8 cellular contexts compared by ENCODE assay signal in the genomic region with DNA sequence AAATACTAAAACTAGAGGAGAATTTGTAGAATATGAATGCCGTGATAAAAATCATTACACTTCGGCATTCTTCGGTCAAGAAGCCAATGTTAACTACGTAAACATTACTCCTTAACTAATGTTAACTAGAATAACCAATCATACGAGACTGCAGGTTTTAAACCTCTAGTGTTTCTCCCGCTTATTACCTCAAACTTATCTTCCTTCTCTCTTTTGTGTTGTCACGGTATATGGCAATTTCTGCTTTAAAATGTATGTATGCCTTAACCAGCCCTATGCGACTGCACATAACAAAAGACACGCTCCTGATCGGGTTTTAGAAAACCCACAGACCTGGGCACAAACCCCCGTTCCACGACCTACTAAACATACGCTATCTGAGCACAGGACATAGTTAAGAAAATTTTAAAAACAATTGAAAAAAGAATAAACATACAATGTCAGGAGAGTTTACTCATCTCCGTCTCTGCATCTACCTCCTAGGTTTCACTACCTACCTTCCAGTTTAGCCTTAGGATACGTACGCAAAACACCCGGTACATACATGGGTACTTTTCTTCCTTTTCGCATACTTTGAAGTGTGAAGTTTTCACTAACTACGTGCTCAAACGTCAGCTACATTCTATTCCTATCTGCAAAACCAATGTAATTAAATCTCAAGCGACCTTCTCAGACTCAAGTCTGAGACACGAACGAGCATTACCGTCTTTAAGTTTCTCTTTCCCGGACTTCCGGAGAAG. TPM values are rescaled to one million over a fixed set of nuclear protein-coding genes. Genes with fewer than 3 reads are reported as not detected.
DNase-seq lines count a peak whose midpoint lies in the region; ATAC-seq and TF ChIP-seq lines count a peak whose summit lies in the region.

No MANE protein-coding gene starts in this region.

- H3K27ac ChIP-seq in right lobe of liver, result peak overlapping the region; percentile 99 to 100 (median 100)
- peak overlapping the region; percentile 99 to 100 (median 100) for H3K27ac ChIP-seq in tibial nerve

- H3K4me1 ChIP-seq in right lobe of liver (peaks cover 0 to 37% (median 8%) of the 10 kb centered on the region in 4 donors), tibial nerve (peaks cover 0 to 62% (median 22%) of the 10 kb centered on the region in 4 donors)

- H3K27me3 ChIP-seq in right lobe of liver, result no peaks in the 10 kb centered on the region
- no peaks in the 10 kb centered on the region for H3K27me3 ChIP-seq in tibial nerve

- no peak for TF ChIP-seq EP300 in tibial nerve (IDR thresholded peaks at IDR 0.05)

- intact Hi-C loops in activated CD4-positive, alpha-beta T cell treated with anti-CD3 and anti-CD28 coated beads for 36 hours (cut with DNase I, micrococcal nuclease), result loop anchor here (1.0 to 5.0 kb wide), 7 partner anchors 8 to 1559 kb away; partner anchors contain the start of genes CDC40 (in 2 of the 2), SCML4 (in 1 of the 2) and SNX3 (in 1 of the 2)
- intact Hi-C loops in right lobe of liver (cut with DNase I), result loop anchor here in 1 of 2 donors (10.0 kb wide), 1 partner anchor 196 kb away; no protein-coding TSS in a partner anchor

- H3K36me3 ChIP-seq in right lobe of liver, result peaks cover 2 to 34% (median 11%) of the 10 kb centered on the region in 4 donors
- peaks cover 0 to 23% (median 8%) of the 10 kb centered on the region in 3 donors for H3K36me3 ChIP-seq in tibial nerve

- POLR2A ChIA-PET in activated CD4-positive, alpha-beta T cell treated with anti-CD3 and anti-CD28 coated beads for 36 hours (lab: Charles Lee), result interaction anchor here (0.8 to 4.5 kb wide), 7 partner anchors 8 to 458 kb away, joined by 3 to 60 read pairs (median 7); partner anchors contain the start of genes PPIL6 and SMPD2

- H3K4me1 Mint-ChIP-seq in activated CD4-positive, alpha-beta T cell treated with anti-CD3 and anti-CD28 coated beads for 36 hours, result peaks cover 39% of the 10 kb centered on the region

- H3K36me3 Mint-ChIP-seq in activated CD4-positive, alpha-beta T cell treated with anti-CD3 and anti-CD28 coated beads for 36 hours (ENCODE audit: low read depth), result peaks cover 48% of the 10 kb centered on the region

- TF ChIP-seq POLR2A in NB4 (IDR thresholded peaks at IDR 0.05; ENCODE audit: extremely low read depth, insufficient read length) (no peak), right lobe of liver (IDR thresholded peaks at IDR 0.05) (no peak), tibial nerve (IDR thresholded peaks at IDR 0.05) (no peak)

- H3K4me3 ChIP-seq in NB4 (ENCODE audit: low read depth, low read length), result peak overlapping the region; percentile 86
- peak overlapping the region; percentile 84 for H3K4me3 ChIP-seq in astrocyte of the cerebellum (ENCODE audit: low read depth, low read length)
- H3K4me3 ChIP-seq in right lobe of liver, result peak overlapping the region; percentile 81 to 92 (median 91)
- H3K4me3 ChIP-seq in tibial nerve, result peak overlapping the region; percentile 87 to 99 (median 98)

- peak; percentile 14 for ATAC-seq in activated CD4-positive, alpha-beta T cell treated with anti-CD3 and anti-CD28 coated beads for 36 hours
- ATAC-seq in right lobe of liver, result no peak

- H3K4me3 Mint-ChIP-seq in activated CD4-positive, alpha-beta T cell treated with anti-CD3 and anti-CD28 coated beads for 36 hours, result peak overlapping the region; percentile 98

- H3K27me3 Mint-ChIP-seq in activated CD4-positive, alpha-beta T cell treated with anti-CD3 and anti-CD28 coated beads for 36 hours, result no peaks in the 10 kb centered on the region

- DNase-seq in activated CD4-positive, alpha-beta T cell treated with anti-CD3 and anti-CD28 coated beads for 36 hours, result peak; percentile 25
- DNase-seq in activated CD4-positive, alpha-beta T cell treated with anti-CD3 and anti-CD28 coated beads for 48 hours, result no peak
- DNase-seq in NB4 (ENCODE audit: low read depth), result peak; percentile 47
- DNase-seq in astrocyte of the cerebellum (ENCODE audit: low read depth), result no peak
- DNase-seq in right lobe of liver, result no peak
- DNase-seq in tibial nerve (ENCODE audit: low spot score in 2 of 2), result no peak
- DNase-seq in SHP77 treated with DMSO at 0.1 percent for 48 hours (lab: John Stamatoyannopoulos, UW), result no peak
- no peak for DNase-seq in activated CD4-positive, alpha-beta T cell treated with anti-CD3 and anti-CD28 coated beads, Interleukin-2, amount 50 U/mL, for 1 hour

- under 1% methylated on average over 26 of the region's 26 CpGs for WGBS in right lobe of liver (ENCODE audit: insufficient coverage, low coverage, low lambda C conversion rate, missing lambda C conversion rate)
- WGBS in tibial nerve, 2 donors, result 0 to 1% methylated on average over 26 of the region's 26 CpGs

- H3K27ac Mint-ChIP-seq in activated CD4-positive, alpha-beta T cell treated with anti-CD3 and anti-CD28 coated beads for 36 hours, result peak overlapping the region; percentile 99

- CTCF ChIA-PET in activated CD4-positive, alpha-beta T cell treated with anti-CD3 and anti-CD28 coated beads for 36 hours (lab: Charles Lee), result interaction anchor here (0.8 to 4.9 kb wide), 3 partner anchors 9 to 168 kb away, joined by 3 to 52 read pairs (median 12); partner anchors contain the start of genes PPIL6 and SMPD2

- in situ Hi-C loops in astrocyte of the cerebellum (cut with HindIII; ENCODE audit: low sequenced_read_pairs), result no loop called here

- no peaks in the 10 kb centered on the region for H3K9me3 Mint-ChIP-seq in activated CD4-positive, alpha-beta T cell treated with anti-CD3 and anti-CD28 coated beads for 36 hours (ENCODE audit: low read depth)

- TF ChIP-seq CTCF in NB4 (IDR thresholded peaks at IDR 0.05; ENCODE audit: low read depth, low read length), result no peak
- no peak for TF ChIP-seq CTCF in astrocyte of the cerebellum (IDR thresholded peaks at IDR 0.05; ENCODE audit: low read depth, low read length, missing control alignments)
- no peak for TF ChIP-seq CTCF in right lobe of liver (IDR thresholded peaks at IDR 0.05)
- TF ChIP-seq CTCF in tibial nerve (IDR thresholded peaks at IDR 0.05), result no peak

- H3K9me3 ChIP-seq in right lobe of liver (no peaks in the 10 kb centered on the region), tibial nerve (no peaks in the 10 kb centered on the region)

RNA-seq across cellular contexts. Expression of gene CD164, which starts 1.1 kb away (rescaled TPM):
- 100 to 1,000 TPM; 209 to 215 TPM for total RNA-seq in activated CD4-positive, alpha-beta T cell treated with anti-CD3 and anti-CD28 coated beads for 36 hours
- total RNA-seq in right lobe of liver, result 100 to 1,000 TPM; 113 to 173 (median 150) TPM
- total RNA-seq in tibial nerve, result 100 to 1,000 TPM; 119 to 175 (median 129) TPM

RNA-seq across cellular contexts. Expression of gene PPIL6, which starts 59.3 kb away (rescaled TPM):
- under 1 TPM in 1 of 2 experiments, not detected in 1; 0.09 TPM for total RNA-seq in activated CD4-positive, alpha-beta T cell treated with anti-CD3 and anti-CD28 coated beads for 36 hours
- total RNA-seq in right lobe of liver (under 1 TPM in 4 of 6 experiments, not detected in 2; 0.12 to 0.42 (median 0.33) TPM), tibial nerve (10 to 100 TPM in 1 of 4 donors, 1 to 10 TPM in 3; 1.2 to 16.5 (median 4.8) TPM)

RNA-seq across cellular contexts. Expression of gene SMPD2, which starts 59.3 kb away (rescaled TPM):
- total RNA-seq in activated CD4-positive, alpha-beta T cell treated with anti-CD3 and anti-CD28 coated beads for 36 hours, result 1 to 10 TPM; 7.5 to 9.5 TPM
- total RNA-seq in right lobe of liver, result 1 to 10 TPM; 3.2 to 7.7 (median 4.0) TPM
- total RNA-seq in tibial nerve, result 10 to 100 TPM; 12.6 to 32.4 (median 17.1) TPM

Comparison
In these comparisons a context has a peak if more than half of its experiments do, and no peak if none do; other contexts are left out.
1. DNase-seq: peak in activated CD4-positive, alpha-beta T cell treated with anti-CD3 and anti-CD28 coated beads for 36 hours (single experiment) and NB4 (single experiment); none in activated CD4-positive, alpha-beta T cell treated with anti-CD3 and anti-CD28 coated beads for 48 hours (single experiment), astrocyte of the cerebellum (single experiment), right lobe of liver (0 of 3), tibial nerve (0 of 2), SHP77 treated with DMSO at 0.1 percent for 48 hours (single experiment) and activated CD4-positive, alpha-beta T cell treated with anti-CD3 and anti-CD28 coated beads, Interleukin-2, amount 50 U/mL, for 1 hour (single experiment).
2. Peak in every context shown above with its lines, with median percentiles within 50 percentile points of each other: H3K4me3 ChIP-seq.